20 cellular contexts compared by ENCODE assay signal in the genomic region with DNA sequence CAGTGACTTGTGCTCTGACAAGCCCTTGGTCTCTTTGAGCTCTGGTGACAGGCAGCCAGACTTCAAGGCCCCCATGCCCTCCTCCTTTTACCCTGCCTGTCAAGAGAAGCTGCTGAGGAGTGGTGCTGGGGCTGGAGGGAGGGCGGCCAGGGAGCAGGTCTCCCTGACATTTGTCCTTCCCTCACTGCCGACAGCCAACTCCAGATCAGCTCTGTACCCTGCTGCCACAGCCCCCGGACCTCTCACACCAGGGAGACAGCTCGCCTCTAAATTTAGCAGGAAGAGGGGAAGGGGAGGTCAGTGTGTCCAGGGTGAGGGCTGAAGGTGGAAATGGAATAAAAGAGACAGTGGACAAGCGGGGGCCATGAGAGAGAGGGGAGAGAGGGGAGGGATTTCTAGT.
"Had no signal": no experiment of that assay in that cellular context is flagged by ENCODE, and none has a peak within 500 bp of the region (broad histone marks: within the 10 kb centered on the region; RNA-seq: fewer than 3 reads in every experiment).

No MANE protein-coding gene starts in this region.

- H3K9me3 ChIP-seq: breast epithelium, esophagus squamous epithelium, lower lobe of right lung, ovary, psoas muscle, right lobe of liver, thoracic aorta, upper lobe of right lung had no signal

- H3K27me3 ChIP-seq: breast epithelium, esophagus squamous epithelium, ovary, right lobe of liver, upper lobe of right lung had no signal

- H3K36me3 ChIP-seq: breast epithelium, esophagus squamous epithelium, lower lobe of right lung, ovary, right lobe of liver, thoracic aorta, upper lobe of right lung had no signal

- H3K27ac ChIP-seq: breast epithelium, esophagus squamous epithelium, lower lobe of right lung, ovary, psoas muscle, right lobe of liver, thoracic aorta, upper lobe of right lung, VCaP had no signal

- H3K4me1 ChIP-seq: breast epithelium, esophagus squamous epithelium, lower lobe of right lung, psoas muscle, right lobe of liver, upper lobe of right lung had no signal

- DNase-seq: activated CD4-positive, CD25-positive, alpha-beta regulatory T cell treated with anti-CD3 and anti-CD28 coated beads, Interleukin-2, amount 50 U/mL, for 72 hours; activated effector memory CD4-positive, alpha-beta T cell treated with anti-CD3 and anti-CD28 coated beads, Interleukin-2, amount 50 U/mL, for 16 hours; activated naive CD4-positive, alpha-beta T cell treated with anti-CD3 and anti-CD28 coated beads, Interleukin-2, amount 50 U/mL, for 16 hours; activated T-cell treated with anti-CD3 and anti-CD28 coated beads, Interleukin-2, amount 50 U/mL, for 72 hours; aorta; effector CD8-positive, alpha-beta T cell; esophagus squamous epithelium; lower lobe of right lung; ovary; psoas muscle; right lobe of liver; small intestine; stimulated activated CD4-positive, alpha-beta T cell treated with anti-CD3 and anti-CD28 coated beads, Interleukin-15, amount 100 ng/mL, for 24 hours; stimulated activated CD4-positive, alpha-beta T cell treated with anti-CD3 and anti-CD28 coated beads, Interleukin-2, amount 100 ng/mL, for 48 hours; T-helper 17 cell; upper lobe of right lung had no signal

- ATAC-seq: activated T-cell treated with anti-CD3 and anti-CD28 coated beads, Interleukin-2, amount 50 U/mL, for 72 hours; lower lobe of right lung; natural killer cell treated with Interleukin-12 subunit alpha and Interleukin-12 subunit beta and Interleukin-15 and Interleukin-18, amount 100 ng/mL, for 72 hours; psoas muscle; right lobe of liver; T-helper 17 cell; upper lobe of right lung had no signal

- H3K4me3 ChIP-seq: breast epithelium, esophagus squamous epithelium, lower lobe of right lung, ovary, psoas muscle, right lobe of liver, thoracic aorta, upper lobe of right lung had no signal
